In genomic region chr2:160208662-160209229, GRCh38 we compare ENCODE assay signal across 9 cellular contexts. TPM values are rescaled to one million over a fixed set of nuclear protein-coding genes. Genes with fewer than 3 reads are reported as not detected.
DNase-seq lines count a peak whose midpoint lies in the region; TF ChIP-seq lines count a peak whose summit lies in the region.
"Had no signal": no experiment of that assay in that cellular context is flagged by ENCODE, and none has a peak within 500 bp of the region (broad histone marks: within the 10 kb centered on the region; RNA-seq: fewer than 3 reads in every experiment).

No MANE protein-coding gene starts in this region.

- H3K27ac ChIP-seq in Peyer's patch, result peak overlapping the region in 3 of 4 donors; percentile 61 to 81 (median 76)
- peak overlapping the region; percentile 72 to 81 for H3K27ac ChIP-seq in tibial artery

- H3K9me3 Mint-ChIP-seq in dendritic cell treated with granulocyte-macrophage colony-stimulating factor and Interleukin-4, amounts not matched to agents 40 ng/mL and 50 ng/mL, for 4 days, result no peaks in the 10 kb centered on the region

- H3K36me3 ChIP-seq in Peyer's patch, result no peaks in the 10 kb centered on the region
- H3K36me3 ChIP-seq in tibial artery, result no peaks in the 10 kb centered on the region

- intact Hi-C loops in dendritic cell treated with granulocyte-macrophage colony-stimulating factor and Interleukin-4, amounts not matched to agents 40 ng/mL and 50 ng/mL, for 4 days (cut with micrococcal nuclease), result loop anchor here (2.0 kb wide), 1 partner anchor 98 kb away; no protein-coding TSS in a partner anchor
- intact Hi-C loops in tibial artery (cut with DNase I; ENCODE audit: low total_unique reads), result no loop called here

- no peaks in the 10 kb centered on the region for H3K36me3 Mint-ChIP-seq in dendritic cell treated with granulocyte-macrophage colony-stimulating factor and Interleukin-4, amounts not matched to agents 40 ng/mL and 50 ng/mL, for 4 days (ENCODE audit: low read depth)

- H3K4me3 ChIP-seq in Peyer's patch, result no peak overlapping the region
- H3K4me3 ChIP-seq in tibial artery, result no peak overlapping the region

- H3K4me1 Mint-ChIP-seq in dendritic cell treated with granulocyte-macrophage colony-stimulating factor and Interleukin-4, amounts not matched to agents 40 ng/mL and 50 ng/mL, for 4 days (ENCODE audit: low read depth), result peaks cover 43% of the 10 kb centered on the region

- TF ChIP-seq POLR2A in Peyer's patch (IDR thresholded peaks at IDR 0.05), result no peak

- no peaks in the 10 kb centered on the region for H3K27me3 ChIP-seq in Peyer's patch
- no peaks in the 10 kb centered on the region for H3K27me3 ChIP-seq in tibial artery

- peak overlapping the region; percentile 86 for H3K27ac Mint-ChIP-seq in dendritic cell treated with granulocyte-macrophage colony-stimulating factor and Interleukin-4, amounts not matched to agents 40 ng/mL and 50 ng/mL, for 4 days

- DNase-seq in Peyer's patch (no peak), myocyte (ENCODE audit: low read depth) (peak; percentile 37), tibial artery (no peak), NCI-H1417 treated with DMSO at 0.1 percent for 48 hours (lab: John Stamatoyannopoulos, UW) (no peak), GM19238 (ENCODE audit: insufficient read length, low spot score) (no peak), iPS-NIHi11 (ENCODE audit: low spot score) (no peak)
- DNase-seq: NCI-H187 had no signal

- no peak for TF ChIP-seq CTCF in Peyer's patch (IDR thresholded peaks at IDR 0.05)
- TF ChIP-seq CTCF in tibial artery (IDR thresholded peaks at IDR 0.05), result no peak

- no peak overlapping the region for H3K4me3 Mint-ChIP-seq in dendritic cell treated with granulocyte-macrophage colony-stimulating factor and Interleukin-4, amounts not matched to agents 40 ng/mL and 50 ng/mL, for 4 days

- H3K4me1 ChIP-seq in Peyer's patch, result peaks cover 0 to 40% (median 9%) of the 10 kb centered on the region in 4 donors
- H3K4me1 ChIP-seq in tibial artery, result peaks cover 0 to 41% (median 31%) of the 10 kb centered on the region in 4 donors

- peaks cover 3% of the 10 kb centered on the region for H3K27me3 Mint-ChIP-seq in dendritic cell treated with granulocyte-macrophage colony-stimulating factor and Interleukin-4, amounts not matched to agents 40 ng/mL and 50 ng/mL, for 4 days

- no peaks in the 10 kb centered on the region for H3K9me3 ChIP-seq in Peyer's patch
- H3K9me3 ChIP-seq in tibial artery, result no peaks in the 10 kb centered on the region

RNA-seq across cellular contexts. Expression of gene ITGB6, which starts 8.7 kb away (rescaled TPM):
- total RNA-seq in Peyer's patch, result 10 to 100 TPM in 3 of 4 donors, 1 to 10 TPM in 1; 9.9 to 21.5 (median 15.3) TPM
- total RNA-seq in myocyte, result 145 and 152 TPM in 2 replicates
- polyA plus RNA-seq in myocyte (2012), result 13.8 TPM
- total RNA-seq: T-helper 1 cell treated with Interleukin-12 subunit alpha and Interleukin-12 subunit beta and Interleukin-4 antibody, amounts not matched to agents 30 ng/mL and 1 ng/mL, for 36 hours had no signal
